Comparison of ENCODE assay signal across 1 cellular context in genomic region chr3:100062665-100063064, GRCh38.
TF ChIP-seq lines count a peak whose summit lies in the region.

No MANE protein-coding gene starts in this region.

TF ChIP-seq in K562, 482 proteins besides CTCF, POLR2A, EP300 and RAD21 (continued from another document):
- TF ChIP-seq UBTF (IDR thresholded peaks at IDR 0.05; ENCODE audit: borderline replicate concordance in 1 of 2, low read depth in 2 of 2, low read length in 2 of 2) (no peak), ZNF239 (CRISPR knock-in tag; IDR thresholded peaks at IDR 0.05) (no peak), ZNF12 (CRISPR knock-in tag; IDR thresholded peaks at IDR 0.05) (no peak), SMC3 (conservative IDR thresholded peaks at IDR 0.05; ENCODE audit: insufficient read depth, low read depth, low read length) (no peak)
